ENCODE assay signal across 9 cellular contexts in the genomic region with DNA sequence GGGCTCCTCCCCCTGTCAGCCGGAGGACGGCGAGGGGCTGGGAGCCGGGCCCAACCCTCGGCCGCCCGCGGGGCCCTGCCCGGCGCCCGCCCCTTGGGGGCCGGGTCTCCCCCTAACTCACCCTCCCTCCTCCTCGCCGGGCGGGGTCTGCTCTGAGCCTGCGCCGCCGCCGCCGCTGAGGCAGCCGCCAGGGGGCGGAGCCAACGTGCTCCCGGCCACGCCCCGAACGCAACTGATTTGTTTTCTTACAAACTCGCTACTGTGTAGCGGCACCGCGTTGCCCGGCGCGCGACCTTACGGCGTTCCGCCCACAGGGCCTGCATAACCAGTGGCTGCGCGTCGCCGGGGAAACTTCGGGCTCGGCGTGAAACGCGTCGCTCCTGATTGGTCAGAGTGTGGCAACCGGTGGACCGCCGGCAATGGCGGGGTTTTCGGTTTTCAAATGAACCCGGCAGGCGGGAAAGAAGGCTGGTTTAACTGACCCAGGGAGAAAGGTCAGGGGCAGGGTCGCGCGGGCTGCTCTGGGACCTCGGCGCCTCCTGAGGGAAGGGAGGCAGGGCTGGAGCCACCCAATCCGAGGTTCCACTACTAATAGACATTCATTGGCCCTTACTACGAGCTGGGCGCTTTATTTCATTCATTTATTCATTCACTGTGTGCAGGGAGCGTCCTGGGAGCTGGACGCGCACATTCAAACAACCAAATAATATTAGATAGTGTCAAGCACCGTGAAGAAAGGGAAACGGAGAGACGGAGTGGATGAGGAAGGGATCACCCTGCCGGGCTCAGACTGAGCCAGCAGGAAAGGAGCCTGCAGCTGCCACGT. TPM values are rescaled to one million over a fixed set of nuclear protein-coding genes. Genes with fewer than 3 reads are reported as not detected.
DNase-seq lines count a peak whose midpoint lies in the region; ATAC-seq, FAIRE-seq and TF ChIP-seq lines count a peak whose summit lies in the region.
"Had no signal": no experiment of that assay in that cellular context is flagged by ENCODE, and none has a peak within 500 bp of the region (broad histone marks: within the 10 kb centered on the region; RNA-seq: fewer than 3 reads in every experiment).

A gene (minus strand): TSS at position 154 of the 826 bp plus-strand sequence. CDS start 326 bp downstream, outside the sequence.

- DNase-seq in AG20443 (ENCODE audit: low spot score), result peak; percentile 95
- peak; percentile 96 for DNase-seq in NCI-H460 (ENCODE audit: extremely low read depth, low read depth)
- peak; percentile 99 for DNase-seq in activated CD4-positive, CD25-positive, alpha-beta regulatory T cell treated with anti-CD3 and anti-CD28 coated beads, Interleukin-2, amount 50 U/mL, for 72 hours
- DNase-seq in cerebellar nuclear complex (lab: John Stamatoyannopoulos, UW), result peak; percentile 94 to 95
- peak; percentile 100 for DNase-seq in kidney
- DNase-seq in stimulated activated CD4-positive, alpha-beta T cell treated with anti-CD3 and anti-CD28 coated beads, Interleukin-15, amount 100 ng/mL, for 24 hours, result peak; percentile 100

- peak; percentile 96 for FAIRE-seq in kidney (lab: Jason Lieb, UNC)
- FAIRE-seq: islet of Langerhans had no signal

- peak within 1 kb of the TSS; percentile 59 to 63 for H3K4me3 ChIP-seq in kidney (ENCODE audit: low read length in 2 of 2)

- ATAC-seq in GM19043 (IDR thresholded peaks at IDR 0.05; ENCODE audit: low read depth, unreplicated experiment) (peak; percentile 70), HG03378 (IDR thresholded peaks at IDR 0.05; ENCODE audit: unreplicated experiment) (peak; percentile 63)

- H3K4me1 ChIP-seq in kidney (ENCODE audit: control insufficient read depth in 1 of 2, insufficient read depth in 1 of 2, low read depth in 1 of 2, low read length in 2 of 2), result peaks cover 14 to 18% of the 10 kb centered on the region in 2 donors

- peak; percentile 38 for TF ChIP-seq CTCF in kidney (IDR thresholded peaks at IDR 0.05; ENCODE audit: borderline replicate concordance, extremely low read depth, insufficient read depth)

- H3K27ac ChIP-seq in kidney (ENCODE audit: low read depth in 2 of 2, low read length in 2 of 2), result peak within 1 kb of the TSS in 1 of 2 donors; percentile 69

- intact Hi-C loops in kidney (cut with DNase I), result no loop called here

- H3K36me3 ChIP-seq in kidney (ENCODE audit: control insufficient read depth in 1 of 2, insufficient read depth in 2 of 2, low read length in 2 of 2), result no peaks in the 10 kb centered on the region

- peak within 1 kb of the TSS in 1 of 2 donors; percentile 32 for H3K9ac ChIP-seq in kidney (ENCODE audit: low read length in 2 of 2)

- no peaks in the 10 kb centered on the region for H3K9me3 ChIP-seq in kidney (ENCODE audit: control insufficient read depth in 1 of 2, low read length in 2 of 2)

RNA-seq across cellular contexts. Expression of the gene that starts here (rescaled TPM):
- total RNA-seq in NCI-H460 (2014; rRNA removed; shearing (Covaris generic)), result 3.5 and 4.2 TPM in 2 replicates
- polyA plus RNA-seq in NCI-H460 (2014; cell fraction: nucleus; rRNA removed), result 7.9 and 8.7 TPM in 2 replicates
- total RNA-seq in kidney, result 8.8 TPM
- polyA plus RNA-seq in kidney (ENCODE audit: insufficient read depth, low read depth, low replicate concordance), result 14.7 TPM
